ENCODE assay signal across 14 cellular contexts in genomic region chr16:89402962-89403361, GRCh38.
DNase-seq lines count a peak whose midpoint lies in the region; ATAC-seq and TF ChIP-seq lines count a peak whose summit lies in the region.
"Had no signal": no experiment of that assay in that cellular context is flagged by ENCODE, and none has a peak within 500 bp of the region (broad histone marks: within the 10 kb centered on the region; RNA-seq: fewer than 3 reads in every experiment).

No MANE protein-coding gene starts in this region.

- POLR2A ChIA-PET in CD8-positive, alpha-beta memory T cell (lab: Charles Lee) = no interaction called here
- POLR2A ChIA-PET in IMR-90 (lab: Charles Lee; ENCODE audit: unreplicated experiment) = no interaction called here
- POLR2A ChIA-PET in naive thymus-derived CD4-positive, alpha-beta T cell (lab: Charles Lee) = interaction anchor here (0.5 to 1.3 kb wide), 4 partner anchors 25 to 166 kb away, joined by 3 to 5 read pairs (median 4); no protein-coding TSS in a partner anchor

- no peak overlapping the region for H3K4me2 ChIP-seq in IMR-90 (ENCODE audit: low read depth, low read length)

- H3K4me1 Mint-ChIP-seq in CD8-positive, alpha-beta memory T cell = peaks cover 71 to 88% (median 81%) of the 10 kb centered on the region in 3 donors
- peaks cover 78% of the 10 kb centered on the region for H3K4me1 Mint-ChIP-seq in activated naive CD8-positive, alpha-beta T cell treated with anti-CD3 and anti-CD28 coated beads, Interleukin-2, amount 50 U/mL, for 24 hours
- peaks cover 60 to 85% (median 73%) of the 10 kb centered on the region in 7 donors for H3K4me1 Mint-ChIP-seq in naive thymus-derived CD4-positive, alpha-beta T cell

- peaks cover 0 to 80% of the 10 kb centered on the region in 2 experiments; a peak in 3 of 4 replicates for H3K79me1 ChIP-seq in IMR-90 (ENCODE audit: low read depth in 1 of 2, low read length in 2 of 2)

- H3K27ac ChIP-seq in CD8-positive, alpha-beta memory T cell (ENCODE audit: low read depth, low read length) = no peak overlapping the region
- no peak overlapping the region for H3K27ac ChIP-seq in IMR-90 (ENCODE audit: insufficient read depth, low read length)
- H3K27ac ChIP-seq in naive thymus-derived CD4-positive, alpha-beta T cell (ENCODE audit: low read depth, low read length) = peak overlapping the region; percentile 63
- H3K27ac ChIP-seq: foreskin keratinocyte had no signal

- in situ Hi-C loops in IMR-90 (cut with MboI; ENCODE audit: low sequenced_read_pairs) = no loop called here

- H3K4ac ChIP-seq in IMR-90 (ENCODE audit: low read depth, low read length) = no peak overlapping the region

- BruUV-seq in IMR-90 (replicated peaks; lab: Mats Ljungman, UMichigan) = no TSS peak

- peaks cover 94% of the 10 kb centered on the region for H4K20me1 ChIP-seq in IMR-90 (ENCODE audit: insufficient read depth, low read length)

- TF ChIP-seq CTCF in IMR-90 (conservative IDR thresholded peaks at IDR 0.05; ENCODE audit: low read depth, low read length) = no peak

- ATAC-seq in IMR-90 (ENCODE audit: low read depth) (no peak), HG02610 (IDR thresholded peaks at IDR 0.05; ENCODE audit: unreplicated experiment) (no peak)
- ATAC-seq in activated naive CD8-positive, alpha-beta T cell treated with anti-CD3 and anti-CD28 coated beads, Interleukin-2, amount 50 U/mL, for 24 hours = peak; percentile 64
- ATAC-seq in naive thymus-derived CD4-positive, alpha-beta T cell = peak; percentile 70
- ATAC-seq: foreskin keratinocyte, left lobe of liver had no signal

- H3K18ac ChIP-seq in IMR-90 (ENCODE audit: low read depth, low read length) = no peak overlapping the region

- H2AK9ac ChIP-seq in IMR-90 (replicated peaks; ENCODE audit: low read depth, low read length, poor library complexity) = no peak overlapping the region

- TF ChIP-seq RAD21 in IMR-90 (IDR thresholded peaks at IDR 0.05; ENCODE audit: low read length) = no peak

- CTCF ChIA-PET in CD8-positive, alpha-beta memory T cell (lab: Charles Lee) = no interaction called here
- CTCF ChIA-PET in IMR-90 (lab: Yijun Ruan, JAX) = no interaction called here
- CTCF ChIA-PET in naive thymus-derived CD4-positive, alpha-beta T cell (lab: Charles Lee) = no interaction called here

- peaks cover 73% of the 10 kb centered on the region for H3K4me1 ChIP-seq in CD8-positive, alpha-beta memory T cell (ENCODE audit: insufficient read depth, low read length)
- peaks cover 19% of the 10 kb centered on the region; the same call in 1 of the 2 replicates for H3K4me1 ChIP-seq in IMR-90 (ENCODE audit: control insufficient read depth, insufficient read depth, low read length)
- peaks cover 54 to 66% of the 10 kb centered on the region in 2 donors for H3K4me1 ChIP-seq in naive thymus-derived CD4-positive, alpha-beta T cell (ENCODE audit: control insufficient read depth in 2 of 2, insufficient read depth in 2 of 2, low read length in 2 of 2)

- H4K8ac ChIP-seq in IMR-90 (ENCODE audit: low read depth in 2 of 2, low read length in 2 of 2) = no peak overlapping the region

- H3K27ac Mint-ChIP-seq in CD8-positive, alpha-beta memory T cell = peak overlapping the region; percentile 52 to 96 (median 89)
- peak overlapping the region; percentile 82 for H3K27ac Mint-ChIP-seq in activated naive CD8-positive, alpha-beta T cell treated with anti-CD3 and anti-CD28 coated beads, Interleukin-2, amount 50 U/mL, for 24 hours
- H3K27ac Mint-ChIP-seq in naive thymus-derived CD4-positive, alpha-beta T cell = peak overlapping the region; percentile 67 to 97 (median 88)

- dilution Hi-C loops in IMR-90 (cut with HindIII; ENCODE audit: low sequenced_read_pairs, unreplicated experiment) = no loop called here

- peak overlapping the region; percentile 20 for H3K4me3 ChIP-seq in CD8-positive, alpha-beta memory T cell (ENCODE audit: low read length)
- no peak overlapping the region for H3K4me3 ChIP-seq in IMR-90 (ENCODE audit: insufficient read depth, low read depth, low read length)
- no peak overlapping the region for H3K4me3 ChIP-seq in naive thymus-derived CD4-positive, alpha-beta T cell (ENCODE audit: low read length)

- no peak overlapping the region for H4K91ac ChIP-seq in IMR-90 (ENCODE audit: insufficient read depth, low read depth, low read length)

- H3K27me3 Mint-ChIP-seq in CD8-positive, alpha-beta memory T cell = no peaks in the 10 kb centered on the region
- no peaks in the 10 kb centered on the region for H3K27me3 Mint-ChIP-seq in activated naive CD8-positive, alpha-beta T cell treated with anti-CD3 and anti-CD28 coated beads, Interleukin-2, amount 50 U/mL, for 24 hours
- H3K27me3 Mint-ChIP-seq in naive thymus-derived CD4-positive, alpha-beta T cell = no peaks in the 10 kb centered on the region

- H2AK5ac ChIP-seq in IMR-90 (ENCODE audit: low read depth, low read length) = peak overlapping the region; percentile 50; the same call in 1 of the 2 replicates

- H3K36me3 Mint-ChIP-seq in CD8-positive, alpha-beta memory T cell = peaks cover 0 to 26% (median 3%) of the 10 kb centered on the region in 3 donors
- peaks cover 10% of the 10 kb centered on the region for H3K36me3 Mint-ChIP-seq in activated naive CD8-positive, alpha-beta T cell treated with anti-CD3 and anti-CD28 coated beads, Interleukin-2, amount 50 U/mL, for 24 hours (ENCODE audit: low read depth)
- no peaks in the 10 kb centered on the region for H3K36me3 Mint-ChIP-seq in naive thymus-derived CD4-positive, alpha-beta T cell

- H2BK5ac ChIP-seq in IMR-90 (ENCODE audit: low read depth, low read length, poor library complexity, severe bottlenecking) = no peak overlapping the region

- WGBS in IMR-90 (ENCODE audit: extremely low coverage in 2 of 2, insufficient read length in 1 of 2), 2 experiments = 88% methylated on average over 11 of the region's 17 CpGs; no CpG with 5 or more reads in 1 of the 2 experiments

- H3K9ac ChIP-seq in IMR-90 (ENCODE audit: low read depth, low read length) = no peak overlapping the region

- H2AFZ ChIP-seq in IMR-90 (replicated peaks; ENCODE audit: low read length, poor library complexity) = peak overlapping the region; percentile 53

- H3K9me3 ChIP-seq in CD8-positive, alpha-beta memory T cell (ENCODE audit: low read length) = no peaks in the 10 kb centered on the region
- H3K9me3 ChIP-seq in IMR-90 (ENCODE audit: control insufficient read depth, insufficient read depth, low read length) = no peaks in the 10 kb centered on the region
- no peaks in the 10 kb centered on the region for H3K9me3 ChIP-seq in naive thymus-derived CD4-positive, alpha-beta T cell (ENCODE audit: control insufficient read depth in 2 of 3, low read length in 3 of 3)

- TF ChIP-seq POLR2A in IMR-90 (IDR thresholded peaks at IDR 0.05; ENCODE audit: low read depth, low read length) = no peak

- H3K9me3 Mint-ChIP-seq in CD8-positive, alpha-beta memory T cell = peaks cover 0 to 2% (median 0%) of the 10 kb centered on the region in 5 donors
- no peaks in the 10 kb centered on the region for H3K9me3 Mint-ChIP-seq in activated naive CD8-positive, alpha-beta T cell treated with anti-CD3 and anti-CD28 coated beads, Interleukin-2, amount 50 U/mL, for 24 hours
- peaks cover 0 to 1% (median 0%) of the 10 kb centered on the region in 11 donors for H3K9me3 Mint-ChIP-seq in naive thymus-derived CD4-positive, alpha-beta T cell

- no peak overlapping the region; the same call in 1 of the 2 replicates for H3K23ac ChIP-seq in IMR-90 (ENCODE audit: low read depth, low read length)

- DNase-seq in CD8-positive, alpha-beta memory T cell = peak in 3 of 5 donors; percentile 33 to 77 (median 57)
- DNase-seq in IMR-90 (no peak), amniotic stem cell (lab: John Stamatoyannopoulos, UW) (no peak), midbrain (lab: John Stamatoyannopoulos, UW) (no peak)
- DNase-seq in activated naive CD8-positive, alpha-beta T cell treated with anti-CD3 and anti-CD28 coated beads, Interleukin-2, amount 50 U/mL, for 24 hours = peak; percentile 25
- peak in 7 of 9 donors; percentile 50 to 66 (median 60) for DNase-seq in naive thymus-derived CD4-positive, alpha-beta T cell
- no peak for DNase-seq in effector CD4-positive, alpha-beta T cell
- DNase-seq: DMS 273 treated with DMSO at 0.1 percent for 48 hours, foreskin keratinocyte, MM.1S, NCI-H510A treated with DMSO at 0.1 percent for 48 hours, SIG-M5 had no signal

- no peaks in the 10 kb centered on the region for H3K36me3 ChIP-seq in CD8-positive, alpha-beta memory T cell (ENCODE audit: insufficient read depth, low read length)
- H3K36me3 ChIP-seq in IMR-90 (ENCODE audit: control insufficient read depth, insufficient read depth, low read length) = peaks cover 2% of the 10 kb centered on the region; the same call in 1 of the 2 replicates
- no peaks in the 10 kb centered on the region for H3K36me3 ChIP-seq in naive thymus-derived CD4-positive, alpha-beta T cell (ENCODE audit: control insufficient read depth in 2 of 3, insufficient read depth in 3 of 3, low read length in 3 of 3)

- H2BK15ac ChIP-seq in IMR-90 (ENCODE audit: low read depth, low read length) = no peak overlapping the region

- no peak overlapping the region for H2BK120ac ChIP-seq in IMR-90 (ENCODE audit: low read depth, low read length)

- H3K27me3 ChIP-seq in CD8-positive, alpha-beta memory T cell (ENCODE audit: insufficient read depth, low read length, poor library complexity, severe bottlenecking) = no peaks in the 10 kb centered on the region
- no peaks in the 10 kb centered on the region for H3K27me3 ChIP-seq in IMR-90 (ENCODE audit: control insufficient read depth, insufficient read depth, low read length)
- no peaks in the 10 kb centered on the region for H3K27me3 ChIP-seq in naive thymus-derived CD4-positive, alpha-beta T cell (ENCODE audit: control insufficient read depth in 2 of 2, insufficient read depth in 2 of 2, low read length in 2 of 2)
- H3K27me3 ChIP-seq: foreskin keratinocyte had no signal

- H3K14ac ChIP-seq in IMR-90 (replicated peaks; ENCODE audit: low read depth, low read length) = no peak overlapping the region

- H3K4me3 Mint-ChIP-seq in CD8-positive, alpha-beta memory T cell = peak overlapping the region in 6 of 7 donors; percentile 3 to 66 (median 48)
- H3K4me3 Mint-ChIP-seq in activated naive CD8-positive, alpha-beta T cell treated with anti-CD3 and anti-CD28 coated beads, Interleukin-2, amount 50 U/mL, for 24 hours = peak overlapping the region; percentile 1
- H3K4me3 Mint-ChIP-seq in naive thymus-derived CD4-positive, alpha-beta T cell = peak overlapping the region; percentile 8 to 80 (median 66)

- H2BK20ac ChIP-seq in IMR-90 (ENCODE audit: low read depth, low read length) = no peak overlapping the region

- no peak overlapping the region for H3K56ac ChIP-seq in IMR-90 (ENCODE audit: extremely low read depth, insufficient read depth, low read length)

- H4K5ac ChIP-seq in IMR-90 (ENCODE audit: low read depth, low read length) = no peak overlapping the region

- intact Hi-C loops in IMR-90 (cut with micrococcal nuclease) = no loop called here
- intact Hi-C loops in naive thymus-derived CD4-positive, alpha-beta T cell (cut with micrococcal nuclease) = no loop called here

- H3K9me1 ChIP-seq in IMR-90 (ENCODE audit: insufficient read depth, low read length) = peaks cover 50% of the 10 kb centered on the region

Comparison
In these comparisons a context has a peak if more than half of its experiments do, and no peak if none do; other contexts are left out.
1. DNase-seq: peak in CD8-positive, alpha-beta memory T cell (3 of 5), activated naive CD8-positive, alpha-beta T cell treated with anti-CD3 and anti-CD28 coated beads, Interleukin-2, amount 50 U/mL, for 24 hours (single experiment) and naive thymus-derived CD4-positive, alpha-beta T cell (7 of 9); none in IMR-90 (single experiment), effector CD4-positive, alpha-beta T cell (single experiment), amniotic stem cell (single experiment) and midbrain (single experiment).
2. H3K4me3 Mint-ChIP-seq: peak in every context shown above with its lines; median percentile 66 in naive thymus-derived CD4-positive, alpha-beta T cell; 48 in CD8-positive, alpha-beta memory T cell; 1 in activated naive CD8-positive, alpha-beta T cell treated with anti-CD3 and anti-CD28 coated beads, Interleukin-2, amount 50 U/mL, for 24 hours.
3. ATAC-seq: peak in activated naive CD8-positive, alpha-beta T cell treated with anti-CD3 and anti-CD28 coated beads, Interleukin-2, amount 50 U/mL, for 24 hours (single experiment) and naive thymus-derived CD4-positive, alpha-beta T cell (single experiment); none in IMR-90 (single experiment) and HG02610 (single experiment).
4. Peak in every context shown above with its lines, with median percentiles within 50 percentile points of each other: H3K27ac Mint-ChIP-seq.